In genomic region chr4:183100298-183100599, GRCh38 we compare ENCODE assay signal across 8 cellular contexts. TPM values are rescaled to one million over a fixed set of nuclear protein-coding genes. Genes with fewer than 3 reads are reported as not detected.
DNase-seq lines count a peak whose midpoint lies in the region; ATAC-seq and TF ChIP-seq lines count a peak whose summit lies in the region.

No MANE protein-coding gene starts in this region.

- H3K4me1 ChIP-seq in gastroesophageal sphincter (peaks cover 0 to 45% (median 4%) of the 10 kb centered on the region in 3 donors), psoas muscle (peaks cover 18% of the 10 kb centered on the region)

- H3K36me3 ChIP-seq in gastroesophageal sphincter: no peaks in the 10 kb centered on the region
- H3K36me3 ChIP-seq in psoas muscle (ENCODE audit: insufficient read depth in 1 of 2, low read depth in 1 of 2): no peaks in the 10 kb centered on the region

- CTCF ChIA-PET in Calu3 (lab: Charles Lee) (no interaction called here), WTC11 (lab: Charles Lee) (interaction anchor here (0.6 to 1.6 kb wide), 3 partner anchors 27 to 162 kb away, joined by 3 to 4 read pairs (median 4); no protein-coding TSS in a partner anchor)

- H3K27me3 ChIP-seq in gastroesophageal sphincter (no peaks in the 10 kb centered on the region), psoas muscle (ENCODE audit: insufficient read depth in 3 of 3, low read length in 2 of 3) (no peaks in the 10 kb centered on the region)

- intact Hi-C loops in Calu3 (cut with micrococcal nuclease; ENCODE audit: unreplicated experiment) (loop anchor here (5.0 kb wide), 1 partner anchor 72 kb away; no protein-coding TSS in a partner anchor), psoas muscle (cut with DNase I) (loop anchor here in 1 of 2 donors (5.0 kb wide), 2 partner anchors 42 to 1828 kb away; no protein-coding TSS in a partner anchor)

- no peak for TF ChIP-seq CTCF in Calu3 (IDR thresholded peaks at IDR 0.05; ENCODE audit: unreplicated experiment)
- TF ChIP-seq CTCF in WTC11 (IDR thresholded peaks at IDR 0.05): no peak
- no peak for TF ChIP-seq CTCF in gastroesophageal sphincter (IDR thresholded peaks at IDR 0.05)
- TF ChIP-seq CTCF in psoas muscle (IDR thresholded peaks at IDR 0.05): no peak

- peaks cover 17% of the 10 kb centered on the region for H3K4me1 Mint-ChIP-seq in Calu3 (ENCODE audit: low read depth, unreplicated experiment)
- peaks cover 53% of the 10 kb centered on the region for H3K4me1 Mint-ChIP-seq in WTC11

- BruUV-seq in Calu3 (replicated peaks; lab: Mats Ljungman, UMichigan): no TSS peak

- WGBS in gastroesophageal sphincter (ENCODE audit: low coverage in 1 of 2), 2 donors: 24 to 37% methylated on average over 3 of the region's 3 CpGs
- WGBS in psoas muscle, 3 donors: 33 to 46% (median 36%) methylated on average over 3 of the region's 3 CpGs

- H3K27ac Mint-ChIP-seq in Calu3 (ENCODE audit: unreplicated experiment): no peak overlapping the region
- no peak overlapping the region for H3K27ac Mint-ChIP-seq in WTC11

- no peak for ATAC-seq in WTC11
- ATAC-seq in gastroesophageal sphincter: no peak
- no peak for ATAC-seq in psoas muscle
- no peak for ATAC-seq in GM21825 (IDR thresholded peaks at IDR 0.05; ENCODE audit: unreplicated experiment)

- peak overlapping the region in 2 of 4 donors; percentile 96 to 98 for H3K27ac ChIP-seq in gastroesophageal sphincter
- H3K27ac ChIP-seq in psoas muscle: no peak overlapping the region

- H3K4me3 ChIP-seq in gastroesophageal sphincter (peak overlapping the region; percentile 68 to 99), psoas muscle (peak overlapping the region; percentile 79)

- no peak for TF ChIP-seq POLR2A in gastroesophageal sphincter (IDR thresholded peaks at IDR 0.05)

- DNase-seq in Calu3: no peak
- DNase-seq in WTC11 (ENCODE audit: low spot score): no peak
- DNase-seq in psoas muscle: no peak
- no peak for DNase-seq in stimulated activated CD4-positive, alpha-beta T cell treated with anti-CD3 and anti-CD28 coated beads, Interleukin-4, amount 100 ng/mL, for 1 hour
- DNase-seq in stimulated activated CD4-positive, alpha-beta T cell treated with anti-CD3 and anti-CD28 coated beads, Interleukin-12 subunit alpha, Interleukin-12 subunit beta, amount 100 ng/mL, for 4 hours: no peak
- DNase-seq in activated CD4-positive, alpha-beta T cell treated with anti-CD3 and anti-CD28 coated beads for 48 hours: no peak

- no peak for TF ChIP-seq EP300 in gastroesophageal sphincter (IDR thresholded peaks at IDR 0.05)

- H3K4me3 Mint-ChIP-seq in Calu3 (ENCODE audit: low read depth, unreplicated experiment) (peak overlapping the region; percentile 62), WTC11 (peak overlapping the region; percentile 83)

- peaks cover 29% of the 10 kb centered on the region for H3K36me3 Mint-ChIP-seq in Calu3 (ENCODE audit: insufficient read depth, unreplicated experiment)
- no peaks in the 10 kb centered on the region for H3K36me3 Mint-ChIP-seq in WTC11

- H3K27me3 Mint-ChIP-seq in Calu3 (ENCODE audit: unreplicated experiment): no peaks in the 10 kb centered on the region
- peaks cover 3% of the 10 kb centered on the region; the same call in 1 of the 2 replicates for H3K27me3 Mint-ChIP-seq in WTC11 (ENCODE audit: low read depth)

- no peaks in the 10 kb centered on the region for H3K9me3 ChIP-seq in gastroesophageal sphincter
- H3K9me3 ChIP-seq in psoas muscle: no peaks in the 10 kb centered on the region

- H3K9me3 Mint-ChIP-seq in Calu3 (ENCODE audit: low read depth, unreplicated experiment) (no peaks in the 10 kb centered on the region), WTC11 (no peaks in the 10 kb centered on the region)

- POLR2A ChIA-PET in WTC11 (lab: Charles Lee): interaction anchor here (1.3 kb wide), 1 partner anchor 10 kb away, joined by 8 read pairs; no protein-coding TSS in a partner anchor

TF ChIP-seq in WTC11, 78 proteins besides CTCF, POLR2A, EP300 and RAD21:
- TF ChIP-seq PRRX2 (CRISPR knock-in tag; IDR thresholded peaks at IDR 0.05) (no peak), SP1 (CRISPR knock-in tag; conservative IDR thresholded peaks at IDR 0.05) (no peak)

RNA-seq across cellular contexts. Expression of gene WWC2, which starts 1.2 kb away (rescaled TPM):
- total RNA-seq in Calu3 (2022): 38.7 and 39.0 TPM in 2 replicates
- total RNA-seq in WTC11 (2021): 126 to 133 TPM (median 133 TPM) in 3 replicates
- total RNA-seq in gastroesophageal sphincter: 10 to 100 TPM; 23.0 to 42.0 (median 37.2) TPM
- 10 to 100 TPM in 3 of 4 donors, 1 to 10 TPM in 1; 7.8 to 15.5 (median 13.1) TPM for total RNA-seq in psoas muscle
- 1 to 10 TPM; 2.9 to 3.6 (median 3.3) TPM for polyA plus RNA-seq in psoas muscle
